Comparison of ENCODE assay signal across 25 cellular contexts in the genomic region with DNA sequence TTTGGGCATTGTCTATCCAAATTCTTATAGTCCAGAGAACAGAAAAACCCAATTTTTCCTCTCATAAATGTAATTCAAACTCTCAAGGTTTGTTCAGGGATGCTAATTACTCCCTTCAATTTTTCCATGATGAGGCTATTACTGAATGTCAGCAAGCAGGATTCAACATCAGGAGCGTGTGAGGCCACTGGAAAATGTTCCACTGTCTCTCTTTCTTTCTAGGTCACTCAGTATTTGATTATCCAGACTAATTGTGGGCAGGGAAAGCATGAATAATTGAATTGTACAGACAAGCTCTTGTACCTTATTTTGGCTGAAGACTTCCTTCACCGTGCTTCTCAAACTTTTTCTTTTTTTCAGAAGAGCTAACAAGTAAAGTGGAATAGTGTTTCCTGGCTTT. TPM values are rescaled to one million over a fixed set of nuclear protein-coding genes. Genes with fewer than 3 reads are reported as not detected.
"Had no signal": no experiment of that assay in that cellular context is flagged by ENCODE, and none has a peak within 500 bp of the region (broad histone marks: within the 10 kb centered on the region; RNA-seq: fewer than 3 reads in every experiment).

No MANE protein-coding gene starts in this region.

- H3K4me3 Mint-ChIP-seq: activated naive CD8-positive, alpha-beta T cell treated with anti-CD3 and anti-CD28 coated beads for 36 hours; activated T-cell treated with anti-CD3 and anti-CD28 coated beads, Interleukin-2, amount 50 U/mL, for 4 hours; naive B cell; stimulated activated naive B cell treated with anti-CD40 and anti-IgM and Interleukin-4, amounts not matched to agents 10 μg/mL and 1 μg/mL and 100 μg/mL, for 72 hours; WTC11 had no signal

- H3K27ac Mint-ChIP-seq: activated naive CD8-positive, alpha-beta T cell treated with anti-CD3 and anti-CD28 coated beads for 36 hours; activated T-helper 2 cell treated with anti-CD3 and anti-CD28 coated beads, Interferon-gamma antibody, Interleukin-2, Interleukin-4, amounts not matched to agents 10 μg/mL and 5 μg/mL and 100 μg/mL, durations not matched to agents 14 hours and 24 hours and 36 hours; naive B cell; stimulated activated naive B cell treated with anti-CD40 and anti-IgM and Interleukin-4, amounts not matched to agents 10 μg/mL and 1 μg/mL and 100 μg/mL, for 72 hours; WTC11 had no signal

- DNase-seq: activated CD4-positive, alpha-beta T cell treated with anti-CD3 and anti-CD28 coated beads, Interleukin-2, amount 50 U/mL, for 48 hours; activated CD8-positive, alpha-beta memory T cell treated with anti-CD3 and anti-CD28 coated beads, Interleukin-2, amount 50 U/mL, for 48 hours; activated naive CD4-positive, alpha-beta T cell; activated naive CD8-positive, alpha-beta T cell treated with anti-CD3 and anti-CD28 coated beads for 36 hours; activated T-cell treated with anti-CD3 and anti-CD28 coated beads, Interleukin-2, amount 50 U/mL, for 4 hours; amniotic stem cell; body of pancreas; cortex of kidney; heart right ventricle; mesenchymal stem cell; naive B cell; nucleus accumbens; right lobe of liver; stimulated activated CD4-positive, alpha-beta T cell treated with anti-CD3 and anti-CD28 coated beads, Interleukin-2, amount 100 ng/mL, for 48 hours; stimulated activated CD8-positive, alpha-beta memory T cell treated with anti-CD3 and anti-CD28 coated beads, Interleukin-4, amount 100 ng/mL, for 48 hours; stimulated activated naive B cell treated with anti-CD40 and anti-IgM and Interleukin-4, amounts not matched to agents 10 μg/mL and 1 μg/mL and 100 μg/mL, for 72 hours; T-helper 9 cell; testis; trophoblast cell had no signal

- H3K9me3 Mint-ChIP-seq: activated naive CD8-positive, alpha-beta T cell treated with anti-CD3 and anti-CD28 coated beads for 36 hours; activated T-cell treated with anti-CD3 and anti-CD28 coated beads, Interleukin-2, amount 50 U/mL, for 4 hours; activated T-helper 2 cell treated with anti-CD3 and anti-CD28 coated beads, Interferon-gamma antibody, Interleukin-2, Interleukin-4, amounts not matched to agents 10 μg/mL and 5 μg/mL and 100 μg/mL, durations not matched to agents 14 hours and 24 hours and 36 hours; naive B cell had no signal

- H3K4me1 Mint-ChIP-seq: activated naive CD8-positive, alpha-beta T cell treated with anti-CD3 and anti-CD28 coated beads for 36 hours; naive B cell; stimulated activated naive B cell treated with anti-CD40 and anti-IgM and Interleukin-4, amounts not matched to agents 10 μg/mL and 1 μg/mL and 100 μg/mL, for 72 hours; WTC11 had no signal

- H3K4me1 ChIP-seq: body of pancreas, parathyroid adenoma had no signal

- H3K27me3 ChIP-seq: body of pancreas, cardiac muscle cell, right lobe of liver, testis, vagina had no signal

- H3K4me3 ChIP-seq: body of pancreas, cardiac muscle cell, heart right ventricle, right lobe of liver, testis, vagina had no signal

- H3K27ac ChIP-seq: body of pancreas, cardiac muscle cell, epithelial cell of prostate, parathyroid adenoma, right lobe of liver, vagina had no signal

- ATAC-seq: activated T-cell treated with anti-CD3 and anti-CD28 coated beads, Interleukin-2, amount 50 U/mL, for 4 hours; body of pancreas; stimulated activated naive B cell treated with anti-CD40 and anti-IgM and Interleukin-4, amounts not matched to agents 10 μg/mL and 1 μg/mL and 100 μg/mL, for 72 hours; WTC11 had no signal

- H3K9me3 ChIP-seq: body of pancreas, right lobe of liver, testis, vagina had no signal

- H3K36me3 Mint-ChIP-seq: activated naive CD8-positive, alpha-beta T cell treated with anti-CD3 and anti-CD28 coated beads for 36 hours; stimulated activated naive B cell treated with anti-CD40 and anti-IgM and Interleukin-4, amounts not matched to agents 10 μg/mL and 1 μg/mL and 100 μg/mL, for 72 hours; WTC11 had no signal

- H3K36me3 ChIP-seq: cardiac muscle cell, heart right ventricle, right lobe of liver, vagina had no signal

RNA-seq across cellular contexts. Expression of a gene that starts 31.1 kb away (rescaled TPM):
- total RNA-seq: activated naive CD8-positive, alpha-beta T cell treated with anti-CD3 and anti-CD28 coated beads for 36 hours; activated T-cell treated with anti-CD3 and anti-CD28 coated beads, Interleukin-2, amount 50 U/mL, for 4 hours; activated T-helper 2 cell treated with anti-CD3 and anti-CD28 coated beads, Interferon-gamma antibody, Interleukin-2, Interleukin-4, amounts not matched to agents 10 μg/mL and 5 μg/mL and 100 μg/mL, durations not matched to agents 14 hours and 24 hours and 36 hours; body of pancreas; cardiac muscle cell; heart right ventricle; vagina; WTC11 had no signal
